ENCODE assay signal across 11 cellular contexts in the genomic region with DNA sequence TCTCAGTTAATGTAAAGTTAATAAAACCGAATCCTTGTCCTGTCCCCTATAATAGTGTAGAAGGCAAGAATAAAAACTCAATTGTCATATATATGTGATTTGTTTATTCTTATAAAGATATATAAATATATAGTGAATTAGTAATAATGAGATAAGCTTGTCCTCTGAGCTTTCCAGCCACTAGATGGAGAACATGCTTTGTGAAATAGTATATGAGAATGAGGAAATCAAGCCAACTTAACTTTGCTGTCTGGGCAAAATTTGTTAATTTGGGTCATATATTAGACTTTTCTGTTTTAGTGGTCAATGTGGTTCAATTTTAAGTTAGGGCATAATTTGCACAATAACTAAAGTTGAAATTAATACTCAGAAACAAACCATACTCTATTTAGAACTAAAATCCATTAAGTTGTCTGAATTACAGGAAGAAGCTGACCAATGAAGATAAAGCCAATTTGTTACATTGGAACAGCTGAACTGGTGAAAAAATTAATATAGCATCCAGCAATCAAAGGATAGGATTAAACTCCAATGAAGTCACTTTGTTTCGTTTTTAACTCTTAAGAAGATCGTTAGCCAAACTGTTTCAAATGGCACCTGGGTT.
A peak's percentile ranks its signal among the peaks of the same experiment; 100 is the strongest.
DNase-seq lines count a peak whose midpoint lies in the region; FAIRE-seq and TF ChIP-seq lines count a peak whose summit lies in the region.
"Had no signal": no experiment of that assay in that cellular context is flagged by ENCODE, and none has a peak within 500 bp of the region (broad histone marks: within the 10 kb centered on the region; RNA-seq: fewer than 3 reads in every experiment).

No MANE protein-coding gene starts in this region.

- in situ Hi-C loops in HAP-1 (cut with MboI; ENCODE audit: low sequenced_read_pairs): loop anchor here (25.0 kb wide), 2 partner anchors 1180 to 1405 kb away; no protein-coding TSS in a partner anchor

- DNase-seq in NCI-H2227 (lab: John Stamatoyannopoulos, UW; ENCODE audit: unreplicated experiment): peak; percentile 22
- no peak for DNase-seq in NCI-H2227 treated with DMSO at 0.1 percent for 48 hours (lab: John Stamatoyannopoulos, UW)
- peak; percentile 13 for DNase-seq in NCI-H345 treated with DMSO at 0.1 percent for 48 hours (lab: John Stamatoyannopoulos, UW; ENCODE audit: unreplicated experiment)
- peak; percentile 22 to 31 for DNase-seq in dermis microvascular lymphatic vessel endothelial cell (ENCODE audit: low read depth in 2 of 2)
- no peak for DNase-seq in prostate gland (ENCODE audit: low spot score)
- no peak for DNase-seq in D341Med (ENCODE audit: low spot score)
- DNase-seq in HAP-1 (ENCODE audit: low spot score in 2 of 2): no peak
- no peak for DNase-seq in HTR-8/SVneo (ENCODE audit: insufficient read length, low spot score)
- DNase-seq: activated naive CD8-positive, alpha-beta T cell treated with anti-CD3 and anti-CD28 coated beads, Interleukin-2, amount 10 ng/mL, durations not matched to agents 7 days and 5 days; pancreas had no signal

- intact Hi-C loops in prostate gland (cut with DNase I): loop anchor here (5.0 kb wide), 2 partner anchors 1175 to 1410 kb away; no protein-coding TSS in a partner anchor

- TF ChIP-seq CTCF in prostate gland (IDR thresholded peaks at IDR 0.05): peak in 3 of 4 experiments; percentile 16 to 48 (median 43)

- no peaks in the 10 kb centered on the region for H3K36me3 ChIP-seq in prostate gland
- no peaks in the 10 kb centered on the region for H3K36me3 ChIP-seq in HAP-1 (replicated peaks)
- H3K36me3 ChIP-seq: pancreas, tibial nerve had no signal

- H3K27me3 ChIP-seq in prostate gland (replicated peaks; ENCODE audit: insufficient read depth): no peaks in the 10 kb centered on the region
- H3K27me3 ChIP-seq in HAP-1 (ENCODE audit: low read depth): peaks cover 2% of the 10 kb centered on the region; the same call in 1 of the 2 replicates
- H3K27me3 ChIP-seq: tibial nerve had no signal

- WGBS in prostate gland: 54% methylated on average over 3 of the region's 3 CpGs

- H3K4me1 ChIP-seq in prostate gland (replicated peaks) (no peaks in the 10 kb centered on the region), HAP-1 (no peaks in the 10 kb centered on the region)

- no peak for TF ChIP-seq POLR2A in prostate gland (IDR thresholded peaks at IDR 0.05)

- no peak overlapping the region for H3K4me3 ChIP-seq in prostate gland
- H3K4me3 ChIP-seq in HAP-1: no peak overlapping the region
- H3K4me3 ChIP-seq: pancreas, tibial nerve had no signal

- FAIRE-seq in HTR-8/SVneo (lab: Jason Lieb, UNC): no peak
- FAIRE-seq: pancreas had no signal

- H3K27ac ChIP-seq in prostate gland: no peak overlapping the region
- H3K27ac ChIP-seq: pancreas, tibial nerve had no signal

- H3K9me3 ChIP-seq in prostate gland (no peaks in the 10 kb centered on the region), HAP-1 (no peaks in the 10 kb centered on the region)
- H3K9me3 ChIP-seq: pancreas, tibial nerve had no signal

Comparison
In these comparisons a context has a peak if more than half of its experiments do, and no peak if none do; other contexts are left out.
1. DNase-seq: peak in NCI-H2227 (single experiment), NCI-H345 treated with DMSO at 0.1 percent for 48 hours (single experiment) and dermis microvascular lymphatic vessel endothelial cell (2 of 2); none in NCI-H2227 treated with DMSO at 0.1 percent for 48 hours (single experiment), prostate gland (single experiment), D341Med (single experiment), HAP-1 (0 of 2) and HTR-8/SVneo (single experiment).